In the genomic region with DNA sequence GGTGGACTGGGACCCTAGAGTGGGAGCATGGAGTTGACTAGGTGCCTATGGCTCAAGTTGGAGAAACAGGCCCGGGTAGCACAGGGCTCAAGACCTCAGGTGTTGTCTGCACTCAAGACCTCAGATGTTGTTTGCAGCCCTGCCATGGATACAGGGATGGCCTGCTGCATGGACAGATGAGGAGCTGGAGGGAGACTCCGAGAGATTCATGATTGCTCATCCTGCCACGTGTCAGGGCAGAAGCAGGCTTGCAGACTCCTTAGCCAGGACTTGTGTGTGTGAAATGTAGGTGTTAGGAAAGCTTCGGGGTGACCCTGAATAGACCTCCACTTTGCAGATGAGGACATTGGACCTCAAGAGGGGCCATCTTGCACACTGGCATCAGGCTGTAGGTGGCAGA, we compare ENCODE assay signal across 21 cellular contexts. TPM values are rescaled to one million over a fixed set of nuclear protein-coding genes. Genes with fewer than 3 reads are reported as not detected.
DNase-seq lines count a peak whose midpoint lies in the region; ATAC-seq, FAIRE-seq and TF ChIP-seq lines count a peak whose summit lies in the region.
"Had no signal": no experiment of that assay in that cellular context is flagged by ENCODE, and none has a peak within 500 bp of the region (broad histone marks: within the 10 kb centered on the region; RNA-seq: fewer than 3 reads in every experiment).

No MANE protein-coding gene starts in this region.

- ATAC-seq in HG02840 (IDR thresholded peaks at IDR 0.05; ENCODE audit: low FRiP score, unreplicated experiment), result no peak
- ATAC-seq: A549, GM23338, HepG2 had no signal

- no TSS peak for BruUV-seq in mammary epithelial cell (replicated peaks; lab: Mats Ljungman, UMichigan)

- no peak overlapping the region for H3K14ac ChIP-seq in trophoblast cell (ENCODE audit: low read length)

- H3K4me2 ChIP-seq in mammary epithelial cell (ENCODE audit: insufficient read depth, low read depth, low read length) (no peak overlapping the region), keratinocyte (ENCODE audit: control insufficient read depth, extremely low read depth, insufficient read depth, low read depth, low read length) (no peak overlapping the region), trophoblast cell (ENCODE audit: low read length) (no peak overlapping the region)
- H3K4me2 ChIP-seq: A549, GM23338 had no signal

- no peak overlapping the region for H2BK5ac ChIP-seq in trophoblast cell (ENCODE audit: low read depth, low read length, poor library complexity)

- H3K4ac ChIP-seq in trophoblast cell (ENCODE audit: low read depth, low read length), result no peak overlapping the region

- no peak overlapping the region for H2AK5ac ChIP-seq in trophoblast cell (ENCODE audit: low read length)

- H4K12ac ChIP-seq in trophoblast cell (ENCODE audit: low read depth, low read length), result no peak overlapping the region

- H3K9ac ChIP-seq in mammary epithelial cell (ENCODE audit: insufficient read depth, low read length) (no peak overlapping the region), keratinocyte (ENCODE audit: control insufficient read depth, extremely low read depth, insufficient read depth, low read length) (no peak overlapping the region), trophoblast cell (ENCODE audit: low read length) (peak overlapping the region; percentile 19)

- H3K27ac ChIP-seq in mammary epithelial cell (ENCODE audit: insufficient read depth, low read depth, low read length) (no peak overlapping the region), breast epithelium (no peak overlapping the region), keratinocyte (ENCODE audit: control insufficient read depth, insufficient read depth, low read length) (no peak overlapping the region), trophoblast cell (ENCODE audit: low read depth, low read length) (no peak overlapping the region)
- H3K27ac ChIP-seq: 22Rv1, A549, C4-2B had no signal

- no peak for TF ChIP-seq CTCF in mammary epithelial cell (conservative IDR thresholded peaks at IDR 0.05 in 1 of 2, IDR thresholded peaks at IDR 0.05 in 1 of 2; ENCODE audit: extremely low read depth in 1 of 2, insufficient read depth in 1 of 2, low read depth in 1 of 2, low read length in 2 of 2)
- TF ChIP-seq CTCF in breast epithelium (IDR thresholded peaks at IDR 0.05), result no peak
- TF ChIP-seq CTCF in bronchial epithelial cell (IDR thresholded peaks at IDR 0.05; ENCODE audit: insufficient read depth, low read length, severe bottlenecking), result no peak
- TF ChIP-seq CTCF in keratinocyte (optimal IDR thresholded peaks at IDR 0.05 in 1 of 3, IDR thresholded peaks at IDR 0.05 in 1 of 3, conservative IDR thresholded peaks at IDR 0.05 in 1 of 3; ENCODE audit: extremely low read depth in 1 of 3, insufficient read depth in 2 of 3, low read length in 3 of 3), result no peak

- no peak for FAIRE-seq in bronchial epithelial cell (lab: Jason Lieb, UNC)
- FAIRE-seq in keratinocyte (lab: Jason Lieb, UNC), result peak; percentile 63
- FAIRE-seq: A549, D721Med, G401.6, GM12891, GM18507, HepG2 had no signal

- no peak overlapping the region for H2BK12ac ChIP-seq in trophoblast cell (ENCODE audit: low read length)

- WGBS in mammary epithelial cell (ENCODE audit: low coverage, missing lambda C conversion rate), result 39% methylated on average over 4 of the region's 4 CpGs
- no CpG with 5 or more reads among the region's 4 CpGs for WGBS in trophoblast cell (ENCODE audit: extremely low coverage, insufficient coverage, insufficient read length)

- H3K23ac ChIP-seq in trophoblast cell (ENCODE audit: low read length), result no peak overlapping the region

- dilution Hi-C loops in mammary epithelial cell (cut with HindIII; ENCODE audit: low sequenced_read_pairs), result loop anchor here (5.0 kb wide), 1 partner anchor 51 kb away; no protein-coding TSS in a partner anchor
- dilution Hi-C loops in keratinocyte (cut with MboI; ENCODE audit: extremely low pct_ligation_motif_present, low sequenced_read_pairs), result no loop called here

- CTCF ChIA-PET in mammary epithelial cell (lab: Charles Lee; ENCODE audit: low non-redundant PET), result no interaction called here

- peak; percentile 65 for DNase-seq in mammary epithelial cell
- DNase-seq in breast epithelium (ENCODE audit: low spot score in 2 of 2), result no peak
- peak; percentile 81 for DNase-seq in bronchial epithelial cell (ENCODE audit: low read depth)
- no peak for DNase-seq in keratinocyte (ENCODE audit: low read depth, low spot score)
- DNase-seq in trophoblast cell, result no peak
- no peak for DNase-seq in H4 (ENCODE audit: low spot score)
- no peak for DNase-seq in NCI-H69 (lab: John Stamatoyannopoulos, UW)
- DNase-seq: AML-193; Caco-2; CD4-positive, alpha-beta T cell; H9 had no signal

- in situ Hi-C loops in mammary epithelial cell (cut with MboI; ENCODE audit: low sequenced_read_pairs in 2 of 2), result no loop called here

- no peaks in the 10 kb centered on the region for H4K20me1 ChIP-seq in mammary epithelial cell (ENCODE audit: insufficient read depth, low read length)
- no peaks in the 10 kb centered on the region for H4K20me1 ChIP-seq in keratinocyte (ENCODE audit: control insufficient read depth, extremely low read depth, insufficient read depth, low read length)

- TF ChIP-seq POLR2A in breast epithelium (IDR thresholded peaks at IDR 0.05), result no peak

- no peak overlapping the region for H3K18ac ChIP-seq in trophoblast cell (ENCODE audit: low read length)

- no peaks in the 10 kb centered on the region for H3K36me3 ChIP-seq in mammary epithelial cell (ENCODE audit: insufficient read depth, low read length)
- H3K36me3 ChIP-seq in breast epithelium, result no peaks in the 10 kb centered on the region
- H3K36me3 ChIP-seq in bronchial epithelial cell (ENCODE audit: control insufficient read depth, insufficient read depth, low read length), result peaks cover 2% of the 10 kb centered on the region
- H3K36me3 ChIP-seq in keratinocyte (ENCODE audit: control insufficient read depth in 2 of 2, extremely low read depth in 1 of 2, insufficient read depth in 2 of 2, low read length in 2 of 2), result peaks cover 0 to under 1% of the 10 kb centered on the region in 2 experiments
- peaks cover under 1 to 1% of the 10 kb centered on the region in 2 experiments for H3K36me3 ChIP-seq in trophoblast cell (ENCODE audit: control insufficient read depth in 1 of 2, insufficient read depth in 2 of 2, low read length in 2 of 2)

- H2AFZ ChIP-seq in mammary epithelial cell (ENCODE audit: low read depth, low read length) (no peak overlapping the region), keratinocyte (ENCODE audit: control insufficient read depth, low read length) (no peak overlapping the region), trophoblast cell (ENCODE audit: insufficient read depth, low read length, poor library complexity) (no peak overlapping the region)
- H2AFZ ChIP-seq: GM23338 had no signal

- H4K91ac ChIP-seq in trophoblast cell (ENCODE audit: low read depth, low read length), result no peak overlapping the region

- no peak overlapping the region for H4K8ac ChIP-seq in trophoblast cell (ENCODE audit: low read depth, low read length)

- H2BK120ac ChIP-seq in trophoblast cell (ENCODE audit: insufficient read depth, low read length, poor library complexity), result no peak overlapping the region

- H3K4me3 ChIP-seq in mammary epithelial cell (replicated peaks in 1 of 3; ENCODE audit: insufficient read depth in 1 of 3, low read depth in 2 of 3, low read length in 3 of 3), result no peak overlapping the region
- no peak overlapping the region for H3K4me3 ChIP-seq in breast epithelium
- no peak overlapping the region for H3K4me3 ChIP-seq in bronchial epithelial cell (ENCODE audit: low read depth, low read length)
- H3K4me3 ChIP-seq in keratinocyte (ENCODE audit: control insufficient read depth in 2 of 3, extremely low read depth in 1 of 3, insufficient read depth in 2 of 3, low read depth in 1 of 3, low read length in 3 of 3), result no peak overlapping the region
- no peak overlapping the region for H3K4me3 ChIP-seq in trophoblast cell (ENCODE audit: low read depth, low read length)
- H3K4me3 ChIP-seq: A549, GM23338 had no signal

- H3K9me3 ChIP-seq in mammary epithelial cell (replicated peaks; ENCODE audit: insufficient read depth, low read length), result no peaks in the 10 kb centered on the region
- no peaks in the 10 kb centered on the region for H3K9me3 ChIP-seq in breast epithelium
- H3K9me3 ChIP-seq in keratinocyte (ENCODE audit: control insufficient read depth, low read depth, low read length), result no peaks in the 10 kb centered on the region
- peaks cover 11% of the 10 kb centered on the region for H3K9me3 ChIP-seq in trophoblast cell (ENCODE audit: insufficient read depth, low read depth, low read length)
- H3K9me3 ChIP-seq: A549, Caco-2 had no signal

- no peaks in the 10 kb centered on the region for H3K27me3 ChIP-seq in mammary epithelial cell (ENCODE audit: insufficient read depth, low read length)
- no peaks in the 10 kb centered on the region for H3K27me3 ChIP-seq in breast epithelium
- no peaks in the 10 kb centered on the region for H3K27me3 ChIP-seq in bronchial epithelial cell (ENCODE audit: control insufficient read depth, insufficient read depth, low read length)
- no peaks in the 10 kb centered on the region for H3K27me3 ChIP-seq in keratinocyte (ENCODE audit: control insufficient read depth, extremely low read depth, insufficient read depth, low read length)
- H3K27me3 ChIP-seq in trophoblast cell (ENCODE audit: insufficient read depth, low read length), result no peaks in the 10 kb centered on the region

- peaks cover 13% of the 10 kb centered on the region for H3K79me2 ChIP-seq in mammary epithelial cell (ENCODE audit: insufficient read depth, low read length)
- peaks cover 13% of the 10 kb centered on the region for H3K79me2 ChIP-seq in keratinocyte (ENCODE audit: control insufficient read depth, insufficient read depth, low read length)
- peaks cover 8% of the 10 kb centered on the region for H3K79me2 ChIP-seq in trophoblast cell (ENCODE audit: control insufficient read depth, insufficient read depth, low read length, poor library complexity)

- no peaks in the 10 kb centered on the region for H3K9me1 ChIP-seq in keratinocyte (ENCODE audit: control insufficient read depth, extremely low read depth, insufficient read depth, low read length)

- H3K4me1 ChIP-seq in mammary epithelial cell (ENCODE audit: insufficient read depth, low read length) (peaks cover 10% of the 10 kb centered on the region), breast epithelium (peaks cover 0 to 8% of the 10 kb centered on the region in 2 donors), keratinocyte (ENCODE audit: control insufficient read depth, extremely low read depth, insufficient read depth, low read length) (peaks cover 7% of the 10 kb centered on the region), trophoblast cell (ENCODE audit: control insufficient read depth in 1 of 2, insufficient read depth in 2 of 2, low read length in 2 of 2) (peaks cover 5 to 7% of the 10 kb centered on the region in 2 experiments)

- intact Hi-C loops in mammary epithelial cell (cut with micrococcal nuclease) (no loop called here), breast epithelium (cut with DNase I; ENCODE audit: low total_unique reads) (no loop called here)

- H3K79me1 ChIP-seq in trophoblast cell (ENCODE audit: low read length), result peaks cover 7% of the 10 kb centered on the region

RNA-seq across cellular contexts. Expression of a gene that starts 0.9 kb away (rescaled TPM):
- total RNA-seq in mammary epithelial cell, result under 1 TPM; 0.17 to 0.31 TPM
- polyA plus RNA-seq in mammary epithelial cell, result 0.03 TPM
- not detected for polyA minus RNA-seq in mammary epithelial cell
- total RNA-seq in breast epithelium, result under 1 TPM in 2 of 3 donors, not detected in 1; 0.15 to 0.33 TPM
- total RNA-seq in bronchial epithelial cell, result not detected in 2 replicates
- polyA plus RNA-seq in keratinocyte, result 0.03 TPM in 3 replicates
- not detected for polyA plus RNA-seq in keratinocyte (2011; ENCODE audit: low read depth)
- polyA plus RNA-seq in keratinocyte (2011; cell fraction: cytosol; rRNA removed), result not detected in 2 replicates
- 0.11 and 0.19 TPM in 2 replicates for polyA plus RNA-seq in keratinocyte (2011; cell fraction: nucleus; rRNA removed)
- 0.17 TPM in 1 of 2 replicates, not detected in the other for polyA plus RNA-seq in keratinocyte (2012; ENCODE audit: low replicate concordance)
- not detected in 3 replicates for polyA minus RNA-seq in keratinocyte
- polyA minus RNA-seq in keratinocyte (2011; cell fraction: cytosol; rRNA and poly(A)+ RNA removed), result not detected
- not detected in 2 replicates for polyA minus RNA-seq in keratinocyte (2011; cell fraction: nucleus; rRNA and poly(A)+ RNA removed)
- polyA plus RNA-seq in trophoblast cell (2013), result 0.41 and 0.42 TPM in 2 replicates
- 0.10 TPM in 1 of 2 replicates, not detected in the other for total RNA-seq in H4 (2014; rRNA removed; shearing (Covaris generic))
- total RNA-seq: Caco-2 had no signal
- polyA plus RNA-seq: GM23338 had no signal

RNA-seq across cellular contexts. Expression of a gene that starts 3.7 kb away (rescaled TPM):
- 10 to 100 TPM; 33.8 to 47.6 TPM for total RNA-seq in mammary epithelial cell
- 41.1 TPM for polyA plus RNA-seq in mammary epithelial cell
- polyA minus RNA-seq in mammary epithelial cell, result 29.9 TPM
- 10 to 100 TPM; 15.4 to 33.2 (median 28.2) TPM for total RNA-seq in breast epithelium
- total RNA-seq in bronchial epithelial cell, result 43.4 and 67.9 TPM in 2 replicates
- 18.2 to 31.8 TPM (median 22.3 TPM) in 3 replicates for polyA plus RNA-seq in keratinocyte
- polyA plus RNA-seq in keratinocyte (2011; ENCODE audit: low read depth), result 6.9 TPM
- 16.3 and 45.3 TPM in 2 replicates for polyA plus RNA-seq in keratinocyte (2011; cell fraction: cytosol; rRNA removed)
- polyA plus RNA-seq in keratinocyte (2011; cell fraction: nucleus; rRNA removed), result 16.6 and 28.9 TPM in 2 replicates
- polyA plus RNA-seq in keratinocyte (2012; ENCODE audit: low replicate concordance), result 19.0 and 36.5 TPM in 2 replicates
- 5.3 to 16.2 TPM (median 12.4 TPM) in 3 replicates for polyA minus RNA-seq in keratinocyte
- 56.2 TPM for polyA minus RNA-seq in keratinocyte (2011; cell fraction: cytosol; rRNA and poly(A)+ RNA removed)
- 12.6 and 17.6 TPM in 2 replicates for polyA minus RNA-seq in keratinocyte (2011; cell fraction: nucleus; rRNA and poly(A)+ RNA removed)
- 18.4 and 21.0 TPM in 2 replicates for polyA plus RNA-seq in trophoblast cell (2013)
- 26.7 and 35.4 TPM in 2 replicates for total RNA-seq in H4 (2014; rRNA removed; shearing (Covaris generic))

RNA-seq across cellular contexts. Expression of a gene that starts 8.6 kb away (rescaled TPM):
- 10 to 100 TPM; 13.3 to 52.0 TPM for total RNA-seq in mammary epithelial cell
- 56.2 TPM for polyA plus RNA-seq in mammary epithelial cell
- 14.6 TPM for polyA minus RNA-seq in mammary epithelial cell
- 10 to 100 TPM; 23.1 to 50.1 (median 26.6) TPM for total RNA-seq in breast epithelium
- 33.0 and 67.9 TPM in 2 replicates for total RNA-seq in bronchial epithelial cell
- polyA plus RNA-seq in keratinocyte, result 23.2 to 33.1 TPM (median 25.6 TPM) in 3 replicates
- 4.1 TPM for polyA plus RNA-seq in keratinocyte (2011; ENCODE audit: low read depth)
- 14.4 and 27.0 TPM in 2 replicates for polyA plus RNA-seq in keratinocyte (2011; cell fraction: cytosol; rRNA removed)
- 13.4 and 18.9 TPM in 2 replicates for polyA plus RNA-seq in keratinocyte (2011; cell fraction: nucleus; rRNA removed)
- 22.4 and 89.4 TPM in 2 replicates for polyA plus RNA-seq in keratinocyte (2012; ENCODE audit: low replicate concordance)
- polyA minus RNA-seq in keratinocyte, result 8.1 to 30.3 TPM (median 15.7 TPM) in 3 replicates
- polyA minus RNA-seq in keratinocyte (2011; cell fraction: cytosol; rRNA and poly(A)+ RNA removed), result 46.6 TPM
- 6.4 and 6.6 TPM in 2 replicates for polyA minus RNA-seq in keratinocyte (2011; cell fraction: nucleus; rRNA and poly(A)+ RNA removed)
- polyA plus RNA-seq in trophoblast cell (2013), result 59.2 and 63.2 TPM in 2 replicates
- 33.6 and 38.7 TPM in 2 replicates for total RNA-seq in H4 (2014; rRNA removed; shearing (Covaris generic))

RNA-seq across cellular contexts. Expression of a gene that starts 32.3 kb away (rescaled TPM):
- 10 to 100 TPM; 18.2 to 35.2 TPM for total RNA-seq in mammary epithelial cell
- polyA plus RNA-seq in mammary epithelial cell, result 21.8 TPM
- 35.6 TPM for polyA minus RNA-seq in mammary epithelial cell
- 10 to 100 TPM; 23.5 to 45.6 (median 39.4) TPM for total RNA-seq in breast epithelium
- 30.0 and 32.6 TPM in 2 replicates for total RNA-seq in bronchial epithelial cell
- polyA plus RNA-seq in keratinocyte, result 24.6 to 31.4 TPM (median 30.2 TPM) in 3 replicates
- polyA plus RNA-seq in keratinocyte (2011; ENCODE audit: low read depth), result 17.0 TPM
- 15.6 and 17.9 TPM in 2 replicates for polyA plus RNA-seq in keratinocyte (2011; cell fraction: cytosol; rRNA removed)
- polyA plus RNA-seq in keratinocyte (2011; cell fraction: nucleus; rRNA removed), result 89.2 and 97.9 TPM in 2 replicates
- 13.2 and 24.8 TPM in 2 replicates for polyA plus RNA-seq in keratinocyte (2012; ENCODE audit: low replicate concordance)
- polyA minus RNA-seq in keratinocyte, result 22.6 to 43.1 TPM (median 32.5 TPM) in 3 replicates
- polyA minus RNA-seq in keratinocyte (2011; cell fraction: cytosol; rRNA and poly(A)+ RNA removed), result 7.7 TPM
- polyA minus RNA-seq in keratinocyte (2011; cell fraction: nucleus; rRNA and poly(A)+ RNA removed), result 30.6 and 34.7 TPM in 2 replicates
- polyA plus RNA-seq in trophoblast cell (2013), result 31.0 and 32.4 TPM in 2 replicates
- total RNA-seq in H4 (2014; rRNA removed; shearing (Covaris generic)), result 8.6 and 12.9 TPM in 2 replicates

Comparison
In these comparisons a context has a peak if more than half of its experiments do, and no peak if none do; other contexts are left out.
1. DNase-seq: peak in mammary epithelial cell (single experiment) and bronchial epithelial cell (single experiment); none in breast epithelium (0 of 2), keratinocyte (single experiment), trophoblast cell (0 of 2), H4 (single experiment) and NCI-H69 (single experiment).